In the genomic region with DNA sequence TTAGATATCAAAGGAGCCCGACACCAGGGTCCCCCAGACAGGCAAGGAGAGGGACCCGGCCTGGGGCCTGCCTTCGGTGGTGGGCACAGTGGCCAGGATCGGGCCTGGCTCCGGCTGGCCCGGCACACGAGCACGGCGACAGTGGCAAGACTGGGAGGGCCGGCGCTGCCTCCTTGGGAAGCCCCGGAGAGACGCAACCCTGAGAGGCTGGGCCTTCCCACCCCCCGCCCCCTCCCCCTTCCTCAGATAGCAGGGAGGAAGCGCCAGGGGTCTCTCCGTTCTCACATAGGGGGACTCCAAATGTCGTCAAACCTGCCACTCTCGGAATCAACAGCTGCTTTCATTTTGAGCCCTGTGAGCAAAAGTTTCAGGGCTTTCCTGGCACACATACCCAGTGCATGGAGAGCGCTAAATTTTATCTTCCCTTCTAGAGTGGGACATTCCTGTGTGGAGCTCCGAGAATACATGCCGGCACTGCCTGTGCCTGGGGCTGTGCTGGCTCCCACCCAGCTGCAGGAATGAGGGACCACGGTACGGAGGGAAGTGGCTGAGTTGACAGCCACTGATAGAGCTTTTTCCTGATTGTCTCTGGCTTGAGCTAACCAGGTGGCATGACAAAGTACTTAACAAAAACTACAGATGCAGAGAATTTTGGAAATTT, we compare ENCODE assay signal across 8 cellular contexts.
DNase-seq lines count a peak whose midpoint lies in the region; ATAC-seq and TF ChIP-seq lines count a peak whose summit lies in the region.

No MANE protein-coding gene starts in this region.

- H3K27me3 ChIP-seq in GM06990 (replicated peaks; ENCODE audit: control insufficient read depth, insufficient read depth, low read length), result no peaks in the 10 kb centered on the region

- H3K36me3 ChIP-seq in GM06990 (ENCODE audit: control insufficient read depth, insufficient read depth, low read length) (no peaks in the 10 kb centered on the region), KOPT-K1 (ENCODE audit: insufficient read depth, low read length) (peaks cover 64% of the 10 kb centered on the region)

- intact Hi-C loops in sciatic nerve (cut with DNase I), result no loop called here

- H3K9me3 ChIP-seq in KOPT-K1 (ENCODE audit: insufficient read depth, low read length, poor library complexity, severe bottlenecking), result no peaks in the 10 kb centered on the region

- ATAC-seq in GM21515 (IDR thresholded peaks at IDR 0.05; ENCODE audit: unreplicated experiment), result peak; percentile 29
- ATAC-seq in sciatic nerve, result peak; percentile 75

- H3K27ac ChIP-seq in KOPT-K1 (ENCODE audit: low read depth, low read length, poor library complexity, severe bottlenecking) (peak overlapping the region; percentile 84), angular gyrus (ENCODE audit: low read depth, low read length) (peak overlapping the region; percentile 32)

- peak overlapping the region; percentile 77 for H3K4me3 ChIP-seq in GM06990 (replicated peaks; ENCODE audit: low read depth, low read length)

- no peak for DNase-seq in GM06990 (ENCODE audit: extremely low read depth, insufficient read length)
- peak; percentile 31 for DNase-seq in hepatic stellate cell (ENCODE audit: low spot score)
- peak; percentile 68 for DNase-seq in sciatic nerve (ENCODE audit: low spot score)
- no peak for DNase-seq in DMS114 treated with DMSO at 0.1 percent for 48 hours (lab: John Stamatoyannopoulos, UW; ENCODE audit: unreplicated experiment)
- DNase-seq in NCI-H526 treated with DMSO at 0.1 percent for 48 hours (lab: John Stamatoyannopoulos, UW), result no peak

- TF ChIP-seq CTCF in GM06990 (IDR thresholded peaks at IDR 0.05; ENCODE audit: insufficient read depth, low read length, poor library complexity, severe bottlenecking), result no peak

Comparison
In these comparisons a context has a peak if more than half of its experiments do, and no peak if none do; other contexts are left out.
1. DNase-seq: peak in hepatic stellate cell (single experiment) and sciatic nerve (single experiment); none in GM06990 (single experiment), DMS114 treated with DMSO at 0.1 percent for 48 hours (single experiment) and NCI-H526 treated with DMSO at 0.1 percent for 48 hours (single experiment).